ENCODE assay signal across 8 cellular contexts in genomic region chr2:114550895-114551793, GRCh38.
DNase-seq lines count a peak whose midpoint lies in the region; ATAC-seq and TF ChIP-seq lines count a peak whose summit lies in the region.

No MANE protein-coding gene starts in this region.

- H4K20me1 ChIP-seq in OCI-LY7 (ENCODE audit: insufficient read depth, low read length) = no peaks in the 10 kb centered on the region

- H3K4me1 ChIP-seq in OCI-LY7 (ENCODE audit: insufficient read depth, low read length, poor library complexity, severe bottlenecking) = no peaks in the 10 kb centered on the region
- H3K4me1 ChIP-seq in aorta (ENCODE audit: control insufficient read depth in 1 of 2, insufficient read depth in 2 of 2, low read length in 2 of 2) = no peaks in the 10 kb centered on the region

- H3K27ac ChIP-seq in OCI-LY7 (ENCODE audit: low read depth, low read length, poor library complexity, severe bottlenecking) (no peak overlapping the region), aorta (ENCODE audit: low read depth in 1 of 2, low read length in 2 of 2) (no peak overlapping the region)

- H3K4me2 ChIP-seq in OCI-LY7 (ENCODE audit: low read length) = no peak overlapping the region

- 36 to 45% methylated on average over 5 of the region's 5 CpGs for WGBS in aorta, 2 donors

- H3K9me2 ChIP-seq in OCI-LY7 (ENCODE audit: insufficient read depth, low read length) = no peaks in the 10 kb centered on the region

- no peaks in the 10 kb centered on the region for H3K36me3 ChIP-seq in OCI-LY7 (ENCODE audit: insufficient read depth, low read length)
- H3K36me3 ChIP-seq in aorta (ENCODE audit: control insufficient read depth in 1 of 2, insufficient read depth in 2 of 2, low read length in 1 of 2) = no peaks in the 10 kb centered on the region

- BruUV-seq in OCI-LY7 (replicated peaks; lab: Mats Ljungman, UMichigan) = no TSS peak

- POLR2A ChIA-PET in OCI-LY7 (lab: Charles Lee) = interaction anchor here (0.5 kb wide), 1 partner anchor 1305 kb away, joined by 4 read pairs; no protein-coding TSS in a partner anchor

- H3K4me3 ChIP-seq in OCI-LY7 (ENCODE audit: low read depth, low read length, poor library complexity, severe bottlenecking) (no peak overlapping the region), aorta (ENCODE audit: low read length in 2 of 2) (no peak overlapping the region)

- no peaks in the 10 kb centered on the region for H3K9me3 ChIP-seq in OCI-LY7 (ENCODE audit: low read length)
- H3K9me3 ChIP-seq in aorta (ENCODE audit: control insufficient read depth, low read length) = no peaks in the 10 kb centered on the region

- H3K79me2 ChIP-seq in OCI-LY7 (ENCODE audit: insufficient read depth, low read depth, low read length) = no peaks in the 10 kb centered on the region

- CTCF ChIA-PET in OCI-LY7 (lab: Charles Lee; ENCODE audit: unreplicated experiment) = interaction anchor here (0.6 kb wide), 1 partner anchor 47 kb away, joined by 4 read pairs; no protein-coding TSS in a partner anchor

- H2AFZ ChIP-seq in OCI-LY7 (ENCODE audit: low read length) = no peak overlapping the region

- intact Hi-C loops in OCI-LY7 (cut with micrococcal nuclease; ENCODE audit: unreplicated experiment) = no loop called here
- intact Hi-C loops in aorta (cut with DNase I) = loop anchor here (5.0 kb wide), 2 partner anchors 339 to 574 kb away; no protein-coding TSS in a partner anchor

- peak; percentile 75 for ATAC-seq in aorta (ENCODE audit: low FRiP score)

- no peaks in the 10 kb centered on the region for H3K27me3 ChIP-seq in aorta (ENCODE audit: control insufficient read depth in 1 of 2, insufficient read depth in 2 of 2, low read length in 1 of 2)

- DNase-seq in activated T-cell treated with anti-CD3 and anti-CD28 coated beads for 48 hours (ENCODE audit: low read depth) = peak; percentile 1
- DNase-seq in activated T-cell treated with anti-CD3 and anti-CD28 coated beads, Interleukin-2, amount 50 U/mL, for 1 hour = no peak
- peak; percentile 69 for DNase-seq in HT-29 (ENCODE audit: low spot score)
- peak; percentile 46 for DNase-seq in OCI-LY7 (ENCODE audit: low spot score)
- peak; percentile 37 for DNase-seq in dedifferentiated amniotic fluid mesenchymal stem cell (ENCODE audit: extremely low spot score)
- peak; percentile 60 for DNase-seq in medulla oblongata (ENCODE audit: extremely low spot score)
- peak in 1 of 2 donors; percentile 61 for DNase-seq in aorta
- DNase-seq in stimulated activated naive CD4-positive, alpha-beta T cell treated with Interleukin-2 at 50 U/mL for 16 hours (lab: John Stamatoyannopoulos, UW) = no peak

- peak; percentile 76 for TF ChIP-seq CTCF in OCI-LY7 (conservative IDR thresholded peaks at IDR 0.05; ENCODE audit: low read length)

Comparison
In these comparisons a context has a peak if more than half of its experiments do, and no peak if none do; other contexts are left out.
1. DNase-seq: peak in activated T-cell treated with anti-CD3 and anti-CD28 coated beads for 48 hours (single experiment), HT-29 (single experiment), OCI-LY7 (single experiment), dedifferentiated amniotic fluid mesenchymal stem cell (single experiment) and medulla oblongata (single experiment); none in activated T-cell treated with anti-CD3 and anti-CD28 coated beads, Interleukin-2, amount 50 U/mL, for 1 hour (single experiment) and stimulated activated naive CD4-positive, alpha-beta T cell treated with Interleukin-2 at 50 U/mL for 16 hours (single experiment).